ENCODE assay signal across 19 cellular contexts in the genomic region with DNA sequence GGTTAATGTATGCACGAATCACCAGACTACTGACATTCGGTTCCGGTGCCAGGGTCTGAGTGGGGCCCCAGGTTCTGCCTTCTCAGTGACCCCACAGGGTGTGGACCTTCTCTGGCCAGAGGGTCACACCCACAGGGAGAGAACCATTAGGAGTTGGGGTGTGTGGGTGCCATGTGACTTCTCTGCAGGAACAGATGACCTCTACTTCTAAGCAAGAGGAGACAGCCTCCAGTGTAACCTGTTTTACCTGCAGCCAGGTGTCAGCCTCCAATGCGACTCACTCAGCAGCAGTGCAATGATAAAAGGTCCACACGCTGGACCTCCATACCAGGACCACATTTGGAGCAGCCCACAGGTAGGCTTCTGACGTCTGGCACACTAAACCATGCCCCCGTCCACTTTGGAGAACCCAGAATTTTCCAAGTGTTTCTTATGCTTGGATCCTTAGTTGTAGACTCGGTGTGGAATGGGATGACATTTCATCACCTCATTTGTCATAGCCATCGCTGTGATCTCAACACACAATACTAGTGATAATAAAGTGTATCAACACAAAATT. TPM values are rescaled to one million over a fixed set of nuclear protein-coding genes. Genes with fewer than 3 reads are reported as not detected.
A peak's percentile ranks its signal among the peaks of the same experiment; 100 is the strongest.
DNase-seq lines count a peak whose midpoint lies in the region; FAIRE-seq and TF ChIP-seq lines count a peak whose summit lies in the region.
"Had no signal": no experiment of that assay in that cellular context is flagged by ENCODE, and none has a peak within 500 bp of the region (broad histone marks: within the 10 kb centered on the region; RNA-seq: fewer than 3 reads in every experiment).

No MANE protein-coding gene starts in this region.

- peak; percentile 33 for FAIRE-seq in GM12891 (lab: Jason Lieb, UNC)

- H3K9me3 ChIP-seq in BLaER1 (no peaks in the 10 kb centered on the region), neural progenitor cell (ENCODE audit: low read depth) (no peaks in the 10 kb centered on the region)
- H3K9me3 ChIP-seq: MG63, SK-N-SH had no signal

- intact Hi-C loops in dendritic cell treated with granulocyte-macrophage colony-stimulating factor and Interleukin-4, amounts not matched to agents 40 ng/mL and 50 ng/mL, for 4 days (cut with micrococcal nuclease): no loop called here
- intact Hi-C loops in dorsolateral prefrontal cortex (cut with DNase I): no loop called here
- intact Hi-C loops in activated CD4-positive, alpha-beta T cell treated with anti-CD3 and anti-CD28 coated beads, Interleukin-2, amount 10 ng/mL, durations not matched to agents 24 days and 14 days (cut with micrococcal nuclease): no loop called here

- TF ChIP-seq CTCF in neural progenitor cell (IDR thresholded peaks at IDR 0.05) (no peak), dorsolateral prefrontal cortex (IDR thresholded peaks at IDR 0.05 in 54 of 56, conservative IDR thresholded peaks at IDR 0.05 in 2 of 56; ENCODE audit: low read depth in 1 of 56, partially characterized antibody in 56 of 56) (no peak)

- H3K4me3 ChIP-seq in BLaER1 (no peak overlapping the region), neural progenitor cell (no peak overlapping the region), dorsolateral prefrontal cortex (no peak overlapping the region)
- H3K4me3 ChIP-seq: GM23248, MG63 had no signal

- H3K36me3 ChIP-seq in BLaER1: no peaks in the 10 kb centered on the region
- no peaks in the 10 kb centered on the region for H3K36me3 ChIP-seq in neural progenitor cell
- H3K36me3 ChIP-seq: MG63 had no signal

- peaks cover 13% of the 10 kb centered on the region for H3K27me3 Mint-ChIP-seq in dendritic cell treated with granulocyte-macrophage colony-stimulating factor and Interleukin-4, amounts not matched to agents 40 ng/mL and 50 ng/mL, for 4 days
- H3K27me3 Mint-ChIP-seq in neural progenitor cell (ENCODE audit: insufficient read depth, low read depth): peaks cover 3% of the 10 kb centered on the region
- H3K27me3 Mint-ChIP-seq in activated CD4-positive, alpha-beta T cell treated with anti-CD3 and anti-CD28 coated beads, Interleukin-2, amount 10 ng/mL, durations not matched to agents 24 days and 14 days: peaks cover 6% of the 10 kb centered on the region

- H3K27ac ChIP-seq in BLaER1 (no peak overlapping the region), neural progenitor cell (no peak overlapping the region), dorsolateral prefrontal cortex (no peak overlapping the region)
- H3K27ac ChIP-seq: GM23248 had no signal

- peaks cover 76% of the 10 kb centered on the region for H3K4me1 Mint-ChIP-seq in dendritic cell treated with granulocyte-macrophage colony-stimulating factor and Interleukin-4, amounts not matched to agents 40 ng/mL and 50 ng/mL, for 4 days (ENCODE audit: low read depth)
- H3K4me1 Mint-ChIP-seq in neural progenitor cell: peaks cover 15% of the 10 kb centered on the region
- H3K4me1 Mint-ChIP-seq in activated CD4-positive, alpha-beta T cell treated with anti-CD3 and anti-CD28 coated beads, Interleukin-2, amount 10 ng/mL, durations not matched to agents 24 days and 14 days: peaks cover 56% of the 10 kb centered on the region

- no peaks in the 10 kb centered on the region for H3K27me3 ChIP-seq in BLaER1
- H3K27me3 ChIP-seq in neural progenitor cell: no peaks in the 10 kb centered on the region
- peaks cover 0 to 4% (median 0%) of the 10 kb centered on the region in 45 donors for H3K27me3 ChIP-seq in dorsolateral prefrontal cortex
- H3K27me3 ChIP-seq: MG63 had no signal

- H4K20me1 ChIP-seq in BLaER1: peaks cover 14% of the 10 kb centered on the region
- no peaks in the 10 kb centered on the region for H4K20me1 ChIP-seq in neural progenitor cell (ENCODE audit: low read depth)

- H3K9ac ChIP-seq in BLaER1 (no peak overlapping the region), neural progenitor cell (no peak overlapping the region)
- H3K9ac ChIP-seq: GM23248, SK-N-SH had no signal

- DNase-seq in GM12891 (ENCODE audit: insufficient read length, low spot score) (no peak), neural progenitor cell (ENCODE audit: low spot score) (no peak), midbrain (lab: John Stamatoyannopoulos, UW) (no peak), dorsolateral prefrontal cortex (no peak), DMS53 treated with DMSO at 0.1 percent for 48 hours (lab: John Stamatoyannopoulos, UW; ENCODE audit: unreplicated experiment) (no peak)
- DNase-seq in activated CD4-positive, alpha-beta T cell treated with anti-CD3 and anti-CD28 coated beads, Interleukin-2, amount 10 ng/mL, durations not matched to agents 24 days and 14 days: no peak
- DNase-seq: CD4-positive, alpha-beta memory T cell; COR-L47; DMS153; GM23248; H9; MG63; NCI-H2029; NCI-H2227 treated with DMSO at 0.1 percent for 48 hours; NCI-H526 treated with DMSO at 0.1 percent for 48 hours; SK-N-SH; SW 1271 had no signal

- H3K79me2 ChIP-seq in neural progenitor cell (ENCODE audit: low read depth): no peaks in the 10 kb centered on the region

- H3K4me2 ChIP-seq in BLaER1 (peak overlapping the region; percentile 9; the same call in 1 of the 2 replicates), neural progenitor cell (peak overlapping the region; percentile 15)
- H3K4me2 ChIP-seq: SK-N-SH had no signal

- H3K27ac Mint-ChIP-seq in dendritic cell treated with granulocyte-macrophage colony-stimulating factor and Interleukin-4, amounts not matched to agents 40 ng/mL and 50 ng/mL, for 4 days: peak overlapping the region; percentile 90
- no peak overlapping the region for H3K27ac Mint-ChIP-seq in neural progenitor cell
- H3K27ac Mint-ChIP-seq in activated CD4-positive, alpha-beta T cell treated with anti-CD3 and anti-CD28 coated beads, Interleukin-2, amount 10 ng/mL, durations not matched to agents 24 days and 14 days: no peak overlapping the region
- H3K27ac Mint-ChIP-seq: CD4-positive, alpha-beta memory T cell; H9 had no signal

- no peak overlapping the region for H3K4me3 Mint-ChIP-seq in dendritic cell treated with granulocyte-macrophage colony-stimulating factor and Interleukin-4, amounts not matched to agents 40 ng/mL and 50 ng/mL, for 4 days
- H3K4me3 Mint-ChIP-seq in neural progenitor cell: no peak overlapping the region
- no peak overlapping the region for H3K4me3 Mint-ChIP-seq in activated CD4-positive, alpha-beta T cell treated with anti-CD3 and anti-CD28 coated beads, Interleukin-2, amount 10 ng/mL, durations not matched to agents 24 days and 14 days
- H3K4me3 Mint-ChIP-seq: CD4-positive, alpha-beta memory T cell; H9 had no signal

- no peak overlapping the region for H2AFZ ChIP-seq in neural progenitor cell (replicated peaks)
- H2AFZ ChIP-seq: GM23248 had no signal

- H3K4me1 ChIP-seq in BLaER1 (peaks cover 59% of the 10 kb centered on the region), neural progenitor cell (peaks cover 16% of the 10 kb centered on the region)

- H3K36me3 Mint-ChIP-seq in dendritic cell treated with granulocyte-macrophage colony-stimulating factor and Interleukin-4, amounts not matched to agents 40 ng/mL and 50 ng/mL, for 4 days (ENCODE audit: low read depth): no peaks in the 10 kb centered on the region
- no peaks in the 10 kb centered on the region for H3K36me3 Mint-ChIP-seq in neural progenitor cell
- peaks cover 4% of the 10 kb centered on the region for H3K36me3 Mint-ChIP-seq in activated CD4-positive, alpha-beta T cell treated with anti-CD3 and anti-CD28 coated beads, Interleukin-2, amount 10 ng/mL, durations not matched to agents 24 days and 14 days (ENCODE audit: low read depth)
- H3K36me3 Mint-ChIP-seq: CD4-positive, alpha-beta memory T cell had no signal

- H3F3A ChIP-seq in neural progenitor cell (ENCODE audit: low read depth): no peaks in the 10 kb centered on the region

- TF ChIP-seq POLR2A in GM12891 (IDR thresholded peaks at IDR 0.05; ENCODE audit: low read depth, low read length): no peak

- no peaks in the 10 kb centered on the region for H3K9me3 Mint-ChIP-seq in dendritic cell treated with granulocyte-macrophage colony-stimulating factor and Interleukin-4, amounts not matched to agents 40 ng/mL and 50 ng/mL, for 4 days
- peaks cover 2% of the 10 kb centered on the region for H3K9me3 Mint-ChIP-seq in neural progenitor cell
- H3K9me3 Mint-ChIP-seq in activated CD4-positive, alpha-beta T cell treated with anti-CD3 and anti-CD28 coated beads, Interleukin-2, amount 10 ng/mL, durations not matched to agents 24 days and 14 days: peaks cover 7% of the 10 kb centered on the region
- H3K9me3 Mint-ChIP-seq: CD4-positive, alpha-beta memory T cell; H9 had no signal

TF ChIP-seq in GM12891, 5 proteins besides CTCF, POLR2A, EP300 and RAD21:
- TF ChIP-seq POU2F2 (IDR thresholded peaks at IDR 0.05; ENCODE audit: low read depth, low read length) (no peak), PAX5 (IDR thresholded peaks at IDR 0.05; ENCODE audit: insufficient read depth, low read length, severe bottlenecking) (no peak), POLR2AphosphoS5 (IDR thresholded peaks at IDR 0.05; ENCODE audit: low read depth, low read length) (no peak), SPI1 (IDR thresholded peaks at IDR 0.05; ENCODE audit: low read depth, low read length) (no peak), TAF1 (IDR thresholded peaks at IDR 0.05; ENCODE audit: low read depth, low read length) (no peak)

RNA-seq across cellular contexts. Expression of a gene that starts 16.2 kb away (rescaled TPM):
- polyA plus RNA-seq in GM12891 (2012; ENCODE audit: low read depth, missing spikeins): 53.3 TPM
- total RNA-seq in neural progenitor cell (ENCODE audit: low replicate concordance) (94.3 and 96.2 TPM in 2 replicates), dorsolateral prefrontal cortex (100 to 1,000 TPM in 2 of 120 experiments, 10 to 100 TPM in 118; 24.8 to 174 (median 47.9) TPM)
- 114 and 121 TPM in 2 replicates for total RNA-seq in activated CD4-positive, alpha-beta T cell treated with anti-CD3 and anti-CD28 coated beads, Interleukin-2, amount 10 ng/mL, durations not matched to agents 24 days and 14 days
